In the genomic region with DNA sequence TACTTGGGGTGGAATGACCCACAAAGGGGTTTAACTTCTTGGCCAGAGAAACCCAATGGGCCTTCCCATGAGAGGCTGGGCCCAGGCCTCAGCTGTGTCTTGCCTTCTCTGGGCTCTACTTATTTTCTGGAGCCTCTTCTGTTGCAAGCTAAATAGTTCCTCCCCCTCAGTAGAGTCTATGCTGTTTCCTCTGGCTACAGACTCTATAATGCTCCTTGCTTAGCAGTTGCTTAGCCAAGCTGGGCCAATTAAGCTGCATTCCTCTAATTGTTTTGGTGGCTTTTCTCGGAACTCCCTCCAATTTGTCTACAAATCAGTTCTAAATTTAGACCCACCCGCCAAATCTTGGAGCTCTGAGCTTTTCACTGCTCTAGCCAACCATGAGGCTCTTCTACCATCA, we compare ENCODE assay signal across 1 cellular context.
TF ChIP-seq lines count a peak whose summit lies in the region.

No MANE protein-coding gene starts in this region.

TF ChIP-seq in GM23338, 12 proteins besides CTCF, POLR2A, EP300 and RAD21 (continued from another document):
- TF ChIP-seq, protein P1, sequence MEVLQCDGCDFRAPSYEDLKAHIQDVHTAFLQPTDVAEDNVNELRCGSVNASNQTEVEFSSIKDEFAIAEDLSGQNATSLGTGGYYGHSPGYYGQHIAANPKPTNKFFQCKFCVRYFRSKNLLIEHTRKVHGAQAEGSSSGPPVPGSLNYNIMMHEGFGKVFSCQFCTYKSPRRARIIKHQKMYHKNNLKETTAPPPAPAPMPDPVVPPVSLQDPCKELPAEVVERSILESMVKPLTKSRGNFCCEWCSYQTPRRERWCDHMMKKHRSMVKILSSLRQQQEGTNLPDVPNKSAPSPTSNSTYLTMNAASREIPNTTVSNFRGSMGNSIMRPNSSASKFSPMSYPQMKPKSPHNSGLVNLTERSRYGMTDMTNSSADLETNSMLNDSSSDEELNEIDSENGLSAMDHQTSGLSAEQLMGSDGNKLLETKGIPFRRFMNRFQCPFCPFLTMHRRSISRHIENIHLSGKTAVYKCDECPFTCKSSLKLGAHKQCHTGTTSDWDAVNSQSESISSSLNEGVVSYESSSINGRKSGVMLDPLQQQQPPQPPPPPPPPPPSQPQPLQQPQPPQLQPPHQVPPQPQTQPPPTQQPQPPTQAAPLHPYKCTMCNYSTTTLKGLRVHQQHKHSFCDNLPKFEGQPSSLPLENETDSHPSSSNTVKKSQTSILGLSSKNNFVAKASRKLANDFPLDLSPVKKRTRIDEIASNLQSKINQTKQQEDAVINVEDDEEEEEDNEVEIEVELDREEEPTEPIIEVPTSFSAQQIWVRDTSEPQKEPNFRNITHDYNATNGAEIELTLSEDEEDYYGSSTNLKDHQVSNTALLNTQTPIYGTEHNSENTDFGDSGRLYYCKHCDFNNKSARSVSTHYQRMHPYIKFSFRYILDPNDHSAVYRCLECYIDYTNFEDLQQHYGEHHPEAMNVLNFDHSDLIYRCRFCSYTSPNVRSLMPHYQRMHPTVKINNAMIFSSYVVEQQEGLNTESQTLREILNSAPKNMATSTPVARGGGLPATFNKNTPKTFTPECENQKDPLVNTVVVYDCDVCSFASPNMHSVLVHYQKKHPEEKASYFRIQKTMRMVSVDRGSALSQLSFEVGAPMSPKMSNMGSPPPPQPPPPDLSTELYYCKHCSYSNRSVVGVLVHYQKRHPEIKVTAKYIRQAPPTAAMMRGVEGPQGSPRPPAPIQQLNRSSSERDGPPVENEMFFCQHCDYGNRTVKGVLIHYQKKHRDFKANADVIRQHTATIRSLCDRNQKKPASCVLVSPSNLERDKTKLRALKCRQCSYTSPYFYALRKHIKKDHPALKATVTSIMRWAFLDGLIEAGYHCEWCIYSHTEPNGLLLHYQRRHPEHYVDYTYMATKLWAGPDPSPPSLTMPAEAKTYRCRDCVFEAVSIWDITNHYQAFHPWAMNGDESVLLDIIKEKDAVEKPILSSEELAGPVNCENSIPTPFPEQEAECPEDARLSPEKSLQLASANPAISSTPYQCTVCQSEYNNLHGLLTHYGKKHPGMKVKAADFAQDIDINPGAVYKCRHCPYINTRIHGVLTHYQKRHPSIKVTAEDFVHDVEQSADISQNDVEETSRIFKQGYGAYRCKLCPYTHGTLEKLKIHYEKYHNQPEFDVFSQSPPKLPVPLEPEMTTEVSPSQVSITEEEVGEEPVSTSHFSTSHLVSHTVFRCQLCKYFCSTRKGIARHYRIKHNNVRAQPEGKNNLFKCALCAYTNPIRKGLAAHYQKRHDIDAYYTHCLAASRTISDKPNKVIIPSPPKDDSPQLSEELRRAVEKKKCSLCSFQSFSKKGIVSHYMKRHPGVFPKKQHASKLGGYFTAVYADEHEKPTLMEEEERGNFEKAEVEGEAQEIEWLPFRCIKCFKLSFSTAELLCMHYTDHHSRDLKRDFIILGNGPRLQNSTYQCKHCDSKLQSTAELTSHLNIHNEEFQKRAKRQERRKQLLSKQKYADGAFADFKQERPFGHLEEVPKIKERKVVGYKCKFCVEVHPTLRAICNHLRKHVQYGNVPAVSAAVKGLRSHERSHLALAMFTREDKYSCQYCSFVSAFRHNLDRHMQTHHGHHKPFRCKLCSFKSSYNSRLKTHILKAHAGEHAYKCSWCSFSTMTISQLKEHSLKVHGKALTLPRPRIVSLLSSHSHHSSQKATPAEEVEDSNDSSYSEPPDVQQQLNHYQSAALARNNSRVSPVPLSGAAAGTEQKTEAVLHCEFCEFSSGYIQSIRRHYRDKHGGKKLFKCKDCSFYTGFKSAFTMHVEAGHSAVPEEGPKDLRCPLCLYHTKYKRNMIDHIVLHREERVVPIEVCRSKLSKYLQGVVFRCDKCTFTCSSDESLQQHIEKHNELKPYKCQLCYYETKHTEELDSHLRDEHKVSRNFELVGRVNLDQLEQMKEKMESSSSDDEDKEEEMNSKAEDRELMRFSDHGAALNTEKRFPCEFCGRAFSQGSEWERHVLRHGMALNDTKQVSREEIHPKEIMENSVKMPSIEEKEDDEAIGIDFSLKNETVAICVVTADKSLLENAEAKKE (CRISPR knock-in tag; IDR thresholded peaks at IDR 0.05) = no peak
